ENCODE assay signal across 13 cellular contexts in the genomic region with DNA sequence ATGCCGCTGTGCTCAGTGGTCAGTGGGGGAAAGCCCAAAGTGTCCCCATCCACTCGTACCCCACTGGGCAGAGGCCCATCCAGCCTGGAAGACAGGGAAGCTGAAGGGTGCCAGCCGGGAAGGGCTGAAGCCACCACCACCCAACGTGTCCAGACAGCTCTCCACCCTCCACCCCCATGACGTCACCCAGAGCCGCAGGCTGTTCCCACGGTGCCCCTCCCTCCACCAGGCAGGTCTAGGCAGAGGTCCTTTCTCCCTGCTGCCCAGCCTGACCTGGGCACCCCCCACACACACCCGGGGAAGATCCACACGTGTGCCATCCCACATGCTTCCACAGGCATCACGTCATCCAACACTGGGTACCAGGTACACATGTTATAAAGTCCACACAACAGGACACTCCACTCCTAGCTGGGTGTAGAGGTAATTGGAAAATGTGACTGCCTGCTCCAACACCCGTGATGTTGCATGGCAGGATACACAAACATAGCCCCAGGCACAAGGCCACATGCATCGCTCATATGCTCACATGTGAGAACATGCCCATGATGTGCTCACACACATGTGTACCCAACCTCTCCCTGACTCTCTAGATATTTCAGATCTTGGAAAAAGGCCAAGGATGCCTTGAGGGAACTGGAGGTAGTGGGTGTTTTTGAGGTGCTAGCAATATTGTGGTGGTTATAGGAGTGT. TPM values are rescaled to one million over a fixed set of nuclear protein-coding genes. Genes with fewer than 3 reads are reported as not detected.
DNase-seq lines count a peak whose midpoint lies in the region; FAIRE-seq and TF ChIP-seq lines count a peak whose summit lies in the region.
"Had no signal": no experiment of that assay in that cellular context is flagged by ENCODE, and none has a peak within 500 bp of the region (broad histone marks: within the 10 kb centered on the region; RNA-seq: fewer than 3 reads in every experiment).

No MANE protein-coding gene starts in this region.

- H3K36me3 ChIP-seq in keratinocyte (ENCODE audit: control insufficient read depth in 2 of 2, extremely low read depth in 1 of 2, insufficient read depth in 2 of 2, low read length in 2 of 2), result no peaks in the 10 kb centered on the region
- H3K36me3 ChIP-seq: BLaER1 had no signal

- H3K79me2 ChIP-seq in keratinocyte (ENCODE audit: control insufficient read depth, insufficient read depth, low read length), result no peaks in the 10 kb centered on the region

- no peak for TF ChIP-seq CTCF in keratinocyte (optimal IDR thresholded peaks at IDR 0.05 in 1 of 3, IDR thresholded peaks at IDR 0.05 in 1 of 3, conservative IDR thresholded peaks at IDR 0.05 in 1 of 3; ENCODE audit: extremely low read depth in 1 of 3, insufficient read depth in 2 of 3, low read length in 3 of 3)

- peaks cover 27% of the 10 kb centered on the region for H3K4me1 ChIP-seq in keratinocyte (ENCODE audit: control insufficient read depth, extremely low read depth, insufficient read depth, low read length)
- H3K4me1 ChIP-seq: psoas muscle had no signal

- peak overlapping the region; percentile 63 for H2AFZ ChIP-seq in keratinocyte (ENCODE audit: control insufficient read depth, low read length)

- no peaks in the 10 kb centered on the region for H4K20me1 ChIP-seq in keratinocyte (ENCODE audit: control insufficient read depth, extremely low read depth, insufficient read depth, low read length)
- H4K20me1 ChIP-seq: BLaER1 had no signal

- H3K4me2 ChIP-seq in keratinocyte (ENCODE audit: control insufficient read depth, extremely low read depth, insufficient read depth, low read depth, low read length), result peak overlapping the region; percentile 71
- H3K4me2 ChIP-seq: BLaER1 had no signal

- no peaks in the 10 kb centered on the region for H3K27me3 ChIP-seq in keratinocyte (ENCODE audit: control insufficient read depth, extremely low read depth, insufficient read depth, low read length)
- H3K27me3 ChIP-seq: BLaER1 had no signal

- dilution Hi-C loops in keratinocyte (cut with MboI; ENCODE audit: extremely low pct_ligation_motif_present, low sequenced_read_pairs), result no loop called here

- FAIRE-seq in keratinocyte (lab: Jason Lieb, UNC), result peak; percentile 93
- FAIRE-seq: H54 had no signal

- DNase-seq in Daoy (ENCODE audit: low read depth) (peak; percentile 49), NCI-H69 (lab: John Stamatoyannopoulos, UW) (peak; percentile 64), keratinocyte (ENCODE audit: low read depth, low spot score) (peak; percentile 93), NCI-H774 (lab: John Stamatoyannopoulos, UW) (no peak), MV-4-11 (lab: John Stamatoyannopoulos, UW) (no peak), hypothalamus (lab: John Stamatoyannopoulos, UW) (no peak)
- DNase-seq: amniotic stem cell, DND-41, psoas muscle had no signal

- peaks cover 2% of the 10 kb centered on the region for H3K9me1 ChIP-seq in keratinocyte (ENCODE audit: control insufficient read depth, extremely low read depth, insufficient read depth, low read length)

- H3K27ac ChIP-seq in keratinocyte (ENCODE audit: control insufficient read depth, insufficient read depth, low read length), result peak overlapping the region; percentile 95
- H3K27ac ChIP-seq: BLaER1, HL-60, psoas muscle had no signal

- peak overlapping the region; percentile 72 for H3K9ac ChIP-seq in keratinocyte (ENCODE audit: control insufficient read depth, extremely low read depth, insufficient read depth, low read length)
- H3K9ac ChIP-seq: BLaER1 had no signal

- no peaks in the 10 kb centered on the region for H3K9me3 ChIP-seq in keratinocyte (ENCODE audit: control insufficient read depth, low read depth, low read length)
- H3K9me3 ChIP-seq: BLaER1, psoas muscle had no signal

- peak overlapping the region in 2 of 3 experiments; percentile 21 to 34 for H3K4me3 ChIP-seq in keratinocyte (ENCODE audit: control insufficient read depth in 2 of 3, extremely low read depth in 1 of 3, insufficient read depth in 2 of 3, low read depth in 1 of 3, low read length in 3 of 3)
- H3K4me3 ChIP-seq: BLaER1, psoas muscle had no signal

RNA-seq across cellular contexts. Expression of a gene that starts 5.1 kb away (rescaled TPM):
- total RNA-seq in Daoy (2014; rRNA removed; shearing (Covaris generic)), result 0.11 TPM in 1 of 2 replicates, not detected in the other
- polyA plus RNA-seq in keratinocyte, result 0.05 to 0.45 TPM (median 0.16 TPM) in 3 replicates
- polyA plus RNA-seq in keratinocyte (2011; ENCODE audit: low read depth), result 6.6 TPM
- polyA plus RNA-seq in keratinocyte (2011; cell fraction: cytosol; rRNA removed), result 0.05 and 0.06 TPM in 2 replicates
- 0.99 and 1.1 TPM in 2 replicates for polyA plus RNA-seq in keratinocyte (2011; cell fraction: nucleus; rRNA removed)
- 0.29 and 11.6 TPM in 2 replicates for polyA plus RNA-seq in keratinocyte (2012; ENCODE audit: low replicate concordance)
- 0.26 to 0.42 TPM in 2 of 3 replicates, not detected in the other for polyA minus RNA-seq in keratinocyte
- polyA minus RNA-seq in keratinocyte (2011; cell fraction: cytosol; rRNA and poly(A)+ RNA removed), result not detected
- 0.63 and 0.93 TPM in 2 replicates for polyA minus RNA-seq in keratinocyte (2011; cell fraction: nucleus; rRNA and poly(A)+ RNA removed)
- total RNA-seq: SK-MEL-5 had no signal

RNA-seq across cellular contexts. Expression of a gene that starts 14.5 kb away (rescaled TPM):
- total RNA-seq in Daoy (2014; rRNA removed; shearing (Covaris generic)), result 0.29 TPM in 1 of 2 replicates, not detected in the other
- 6.0 to 19.0 TPM (median 8.6 TPM) in 3 replicates for polyA plus RNA-seq in keratinocyte
- 60.1 TPM for polyA plus RNA-seq in keratinocyte (2011; ENCODE audit: low read depth)
- 2.6 and 4.3 TPM in 2 replicates for polyA plus RNA-seq in keratinocyte (2011; cell fraction: cytosol; rRNA removed)
- polyA plus RNA-seq in keratinocyte (2011; cell fraction: nucleus; rRNA removed), result 20.7 and 42.1 TPM in 2 replicates
- polyA plus RNA-seq in keratinocyte (2012; ENCODE audit: low replicate concordance), result 2.9 and 144 TPM in 2 replicates
- 7.1 to 52.8 TPM (median 19.4 TPM) in 3 replicates for polyA minus RNA-seq in keratinocyte
- polyA minus RNA-seq in keratinocyte (2011; cell fraction: cytosol; rRNA and poly(A)+ RNA removed), result 6.5 TPM
- polyA minus RNA-seq in keratinocyte (2011; cell fraction: nucleus; rRNA and poly(A)+ RNA removed), result 19.1 and 21.9 TPM in 2 replicates
- total RNA-seq: psoas muscle had no signal

RNA-seq across cellular contexts. Expression of a gene that starts 23.3 kb away (rescaled TPM):
- not detected in 2 replicates for total RNA-seq in Daoy (2014; rRNA removed; shearing (Covaris generic))
- 0.32 to 0.73 TPM (median 0.54 TPM) in 3 replicates for polyA plus RNA-seq in keratinocyte
- polyA plus RNA-seq in keratinocyte (2011; ENCODE audit: low read depth), result not detected
- polyA plus RNA-seq in keratinocyte (2011; cell fraction: cytosol; rRNA removed), result 0.15 and 0.36 TPM in 2 replicates
- polyA plus RNA-seq in keratinocyte (2011; cell fraction: nucleus; rRNA removed), result 0.38 and 1.3 TPM in 2 replicates
- 0.17 and 0.40 TPM in 2 replicates for polyA plus RNA-seq in keratinocyte (2012; ENCODE audit: low replicate concordance)
- polyA minus RNA-seq in keratinocyte, result 1.4 TPM in 1 of 3 replicates, not detected in the others
- not detected for polyA minus RNA-seq in keratinocyte (2011; cell fraction: cytosol; rRNA and poly(A)+ RNA removed)
- polyA minus RNA-seq in keratinocyte (2011; cell fraction: nucleus; rRNA and poly(A)+ RNA removed), result not detected in 2 replicates
- total RNA-seq: SK-MEL-5 had no signal

RNA-seq across cellular contexts. Expression of a gene that starts 29.0 kb away (rescaled TPM):
- total RNA-seq in Daoy (2014; rRNA removed; shearing (Covaris generic)), result 78.4 and 89.1 TPM in 2 replicates
- polyA plus RNA-seq in keratinocyte, result 25.1 to 40.7 TPM (median 31.6 TPM) in 3 replicates
- polyA plus RNA-seq in keratinocyte (2011; ENCODE audit: low read depth), result 29.0 TPM
- 14.4 and 15.5 TPM in 2 replicates for polyA plus RNA-seq in keratinocyte (2011; cell fraction: cytosol; rRNA removed)
- 72.9 and 81.7 TPM in 2 replicates for polyA plus RNA-seq in keratinocyte (2011; cell fraction: nucleus; rRNA removed)
- 26.9 and 37.1 TPM in 2 replicates for polyA plus RNA-seq in keratinocyte (2012; ENCODE audit: low replicate concordance)
- 75.2 to 96.5 TPM (median 79.5 TPM) in 3 replicates for polyA minus RNA-seq in keratinocyte
- 43.4 TPM for polyA minus RNA-seq in keratinocyte (2011; cell fraction: cytosol; rRNA and poly(A)+ RNA removed)
- polyA minus RNA-seq in keratinocyte (2011; cell fraction: nucleus; rRNA and poly(A)+ RNA removed), result 18.9 and 30.1 TPM in 2 replicates

RNA-seq across cellular contexts. Expression of a gene that starts 36.1 kb away (rescaled TPM):
- total RNA-seq in Daoy (2014; rRNA removed; shearing (Covaris generic)), result 0.17 TPM in 1 of 2 replicates, not detected in the other
- polyA plus RNA-seq in keratinocyte, result 106 to 128 TPM (median 113 TPM) in 3 replicates
- 95.0 TPM for polyA plus RNA-seq in keratinocyte (2011; ENCODE audit: low read depth)
- polyA plus RNA-seq in keratinocyte (2011; cell fraction: cytosol; rRNA removed), result 77.2 and 119 TPM in 2 replicates
- 56.0 and 60.6 TPM in 2 replicates for polyA plus RNA-seq in keratinocyte (2011; cell fraction: nucleus; rRNA removed)
- polyA plus RNA-seq in keratinocyte (2012; ENCODE audit: low replicate concordance), result 81.0 and 132 TPM in 2 replicates
- 17.7 to 24.2 TPM (median 19.1 TPM) in 3 replicates for polyA minus RNA-seq in keratinocyte
- polyA minus RNA-seq in keratinocyte (2011; cell fraction: cytosol; rRNA and poly(A)+ RNA removed), result 33.0 TPM
- 8.2 and 9.7 TPM in 2 replicates for polyA minus RNA-seq in keratinocyte (2011; cell fraction: nucleus; rRNA and poly(A)+ RNA removed)

Comparison
In these comparisons a context has a peak if more than half of its experiments do, and no peak if none do; other contexts are left out.
1. DNase-seq: peak in Daoy (single experiment), NCI-H69 (single experiment) and keratinocyte (single experiment); none in NCI-H774 (single experiment), MV-4-11 (single experiment) and hypothalamus (0 of 51).